17 cellular contexts compared by ENCODE assay signal in the genomic region with DNA sequence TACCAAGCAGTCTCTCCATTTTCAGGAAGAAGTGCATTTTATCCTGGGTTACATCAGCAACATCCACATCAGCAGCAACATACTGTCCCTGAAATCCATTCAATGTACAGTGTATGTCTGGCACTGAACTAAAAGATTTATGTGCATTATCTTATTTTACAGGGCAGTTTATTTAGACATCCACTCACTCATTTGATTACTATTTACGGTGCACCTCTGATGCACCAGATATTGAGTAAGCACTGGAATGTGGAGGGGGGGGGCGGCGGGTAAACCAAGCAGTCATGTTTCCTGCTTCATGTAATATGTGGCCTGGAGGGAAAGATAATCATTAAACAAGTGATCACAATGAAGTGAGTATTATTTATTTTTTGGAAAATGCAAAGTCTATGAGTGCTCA.
"Had no signal": no experiment of that assay in that cellular context is flagged by ENCODE, and none has a peak within 500 bp of the region (broad histone marks: within the 10 kb centered on the region; RNA-seq: fewer than 3 reads in every experiment).

No MANE protein-coding gene starts in this region.

- H3K27me3 ChIP-seq: colonic mucosa, gastroesophageal sphincter had no signal

- ATAC-seq: activated CD8-positive, alpha-beta T cell treated with anti-CD3 and anti-CD28 coated beads for 36 hours; activated naive CD4-positive, alpha-beta T cell treated with anti-CD3 and anti-CD28 coated beads, Interleukin-2, amount 50 U/mL, for 72 hours; gastroesophageal sphincter; natural killer cell treated with Interleukin-12 subunit alpha and Interleukin-12 subunit beta and Interleukin-15 and Interleukin-18, amount 100 ng/mL, for 72 hours; stimulated activated effector memory CD8-positive, alpha-beta T cell treated with anti-CD3 and anti-CD28 coated beads, Interleukin-12 subunit alpha, Interleukin-12 subunit beta, amount 100 ng/mL, for 72 hours; T-helper 17 cell had no signal

- H3K36me3 ChIP-seq: colonic mucosa, gastroesophageal sphincter, left ventricle myocardium inferior, thoracic aorta had no signal

- H3K27ac ChIP-seq: colonic mucosa, gastroesophageal sphincter, left ventricle myocardium inferior, thoracic aorta had no signal

- DNase-seq: activated CD4-positive, alpha-beta T cell treated with anti-CD3 and anti-CD28 coated beads for 4 hours; activated CD8-positive, alpha-beta T cell treated with anti-CD3 and anti-CD28 coated beads for 36 hours; activated effector memory CD4-positive, alpha-beta T cell treated with anti-CD3 and anti-CD28 coated beads, Interleukin-2, amount 50 U/mL, for 16 hours; activated T-cell treated with anti-CD3 and anti-CD28 coated beads, Interleukin-2, amount 50 U/mL, for 48 hours; amniotic stem cell; central memory CD4-positive, alpha-beta T cell; colonic mucosa; effector CD4-positive, alpha-beta T cell; islet precursor cell; left ventricle myocardium inferior; retina; T-helper 17 cell had no signal

- H3K9me3 ChIP-seq: colonic mucosa, gastroesophageal sphincter, thoracic aorta had no signal

- H3K4me1 ChIP-seq: colonic mucosa, gastroesophageal sphincter, left ventricle myocardium inferior had no signal

- H3K4me3 ChIP-seq: colonic mucosa, gastroesophageal sphincter, left ventricle myocardium inferior, thoracic aorta had no signal
